25 cellular contexts compared by ENCODE assay signal in genomic region chr22:30351226-30351625, GRCh38. TPM values are rescaled to one million over a fixed set of nuclear protein-coding genes. Genes with fewer than 3 reads are reported as not detected.
A peak's percentile ranks its signal among the peaks of the same experiment; 100 is the strongest.
DNase-seq lines count a peak whose midpoint lies in the region; ATAC-seq and TF ChIP-seq lines count a peak whose summit lies in the region.
"Had no signal": no experiment of that assay in that cellular context is flagged by ENCODE, and none has a peak within 500 bp of the region (broad histone marks: within the 10 kb centered on the region; RNA-seq: fewer than 3 reads in every experiment).

No MANE protein-coding gene starts in this region.

- TF ChIP-seq CTCF in BJ (IDR thresholded peaks at IDR 0.05; ENCODE audit: insufficient read depth, low read depth, low read length) (no peak), neural crest cell (conservative IDR thresholded peaks at IDR 0.05) (no peak)

- ATAC-seq in activated T-helper 17 cell treated with anti-CD3 and anti-CD28 coated beads, Interleukin-2, amount 50 U/mL, for 72 hours (replicated peaks) = no peak
- ATAC-seq: activated CD4-positive, CD25-positive, alpha-beta regulatory T cell treated with anti-CD3 and anti-CD28 coated beads, Interleukin-2, amount 50 U/mL, for 24 hours; activated naive CD4-positive, alpha-beta T cell treated with anti-CD3 and anti-CD28 coated beads, Interleukin-2, amount 50 U/mL, for 72 hours; left colon had no signal

- H3K27me3 Mint-ChIP-seq in CD8-positive, alpha-beta memory T cell = no peaks in the 10 kb centered on the region
- no peaks in the 10 kb centered on the region for H3K27me3 Mint-ChIP-seq in activated T-helper 17 cell treated with anti-CD3 and anti-CD28 coated beads, Interleukin-2, amount 50 U/mL, for 72 hours
- no peaks in the 10 kb centered on the region for H3K27me3 Mint-ChIP-seq in neural crest cell (ENCODE audit: low read depth)

- H3K9me3 ChIP-seq in CD8-positive, alpha-beta memory T cell (ENCODE audit: low read length) = no peaks in the 10 kb centered on the region
- H3K9me3 ChIP-seq in effector memory CD4-positive, alpha-beta T cell (ENCODE audit: control insufficient read depth, low read length) = no peaks in the 10 kb centered on the region
- H3K9me3 ChIP-seq: HAP-1, Peyer's patch, SJCRH30, thoracic aorta had no signal

- CTCF ChIA-PET in BJ (lab: Yijun Ruan, JAX) = interaction anchor here (1.2 kb wide), 1 partner anchor 88 kb away, joined by 4 read pairs; no protein-coding TSS in a partner anchor
- CTCF ChIA-PET in CD8-positive, alpha-beta memory T cell (lab: Charles Lee) = interaction anchor here (2.3 to 5.0 kb wide), 2 partner anchors 46 to 63 kb away, joined by 8 to 27 read pairs; partner anchors contain the start of gene CASTOR1

- H3K27ac Mint-ChIP-seq in CD8-positive, alpha-beta memory T cell = peak overlapping the region in 6 of 8 donors; percentile 11 to 58 (median 40)
- peak overlapping the region; percentile 81 for H3K27ac Mint-ChIP-seq in activated T-helper 17 cell treated with anti-CD3 and anti-CD28 coated beads, Interleukin-2, amount 50 U/mL, for 72 hours
- H3K27ac Mint-ChIP-seq in neural crest cell (ENCODE audit: unreplicated experiment) = no peak overlapping the region

- no peaks in the 10 kb centered on the region for H3K27me3 ChIP-seq in BJ (ENCODE audit: control insufficient read depth, insufficient read depth, low read length)
- H3K27me3 ChIP-seq in CD8-positive, alpha-beta memory T cell (ENCODE audit: insufficient read depth, low read length, poor library complexity, severe bottlenecking) = no peaks in the 10 kb centered on the region
- no peaks in the 10 kb centered on the region for H3K27me3 ChIP-seq in effector memory CD4-positive, alpha-beta T cell (replicated peaks; ENCODE audit: control insufficient read depth, insufficient read depth, low read length, poor library complexity, severe bottlenecking)
- H3K27me3 ChIP-seq: Peyer's patch, SJCRH30 had no signal

- peak; percentile 62 for DNase-seq in BJ (ENCODE audit: low read depth)
- DNase-seq in CD8-positive, alpha-beta memory T cell = no peak
- no peak for DNase-seq in neural crest cell (ENCODE audit: low read depth, low spot score)
- no peak for DNase-seq in stimulated activated CD4-positive, alpha-beta T cell treated with anti-CD3 and anti-CD28 coated beads, Interleukin-4, amount 100 ng/mL, for 1 hour
- no peak for DNase-seq in effector memory CD4-positive, alpha-beta T cell
- no peak for DNase-seq in central memory CD4-positive, alpha-beta T cell
- DNase-seq: AML-193; cerebellar nuclear complex; COR-L47; DMS79 treated with DMSO at 0.1 percent for 48 hours; erythroblast; left colon; mesendoderm; NCI-H1694; NCI-H524 treated with DMSO at 0.1 percent for 48 hours; occipital lobe; Peyer's patch; SJCRH30; small intestine; stimulated activated CD4-positive, alpha-beta T cell treated with anti-CD3 and anti-CD28 coated beads, Interleukin-1b, Interleukin-23, amount 100 ng/mL, for 48 hours had no signal

- peaks cover 62% of the 10 kb centered on the region for H3K4me1 ChIP-seq in CD8-positive, alpha-beta memory T cell (ENCODE audit: insufficient read depth, low read length)
- H3K4me1 ChIP-seq in effector memory CD4-positive, alpha-beta T cell (ENCODE audit: control insufficient read depth, insufficient read depth, low read length, poor library complexity, severe bottlenecking) = peaks cover 26% of the 10 kb centered on the region

- H3K27ac ChIP-seq in CD8-positive, alpha-beta memory T cell (ENCODE audit: low read depth, low read length) = no peak overlapping the region
- H3K27ac ChIP-seq in effector memory CD4-positive, alpha-beta T cell (ENCODE audit: insufficient read depth, low read length, poor library complexity, severe bottlenecking) = no peak overlapping the region
- H3K27ac ChIP-seq: Peyer's patch, SJCRH30, thoracic aorta had no signal

- H3K36me3 ChIP-seq in BJ (ENCODE audit: control insufficient read depth, insufficient read depth, low read length) = peaks cover 15% of the 10 kb centered on the region
- peaks cover 48% of the 10 kb centered on the region for H3K36me3 ChIP-seq in CD8-positive, alpha-beta memory T cell (ENCODE audit: insufficient read depth, low read length)
- H3K36me3 ChIP-seq in effector memory CD4-positive, alpha-beta T cell (ENCODE audit: control insufficient read depth, insufficient read depth, low read length) = peaks cover 67% of the 10 kb centered on the region

- H3K4me3 ChIP-seq in BJ (ENCODE audit: low read depth, low read length) = no peak overlapping the region
- H3K4me3 ChIP-seq in CD8-positive, alpha-beta memory T cell (ENCODE audit: low read length) = no peak overlapping the region
- no peak overlapping the region for H3K4me3 ChIP-seq in effector memory CD4-positive, alpha-beta T cell (ENCODE audit: insufficient read depth, low read depth, low read length, poor library complexity, severe bottlenecking)
- H3K4me3 ChIP-seq: HAP-1, Peyer's patch, SJCRH30, thoracic aorta had no signal

- no peaks in the 10 kb centered on the region for H3K9me3 Mint-ChIP-seq in CD8-positive, alpha-beta memory T cell
- H3K9me3 Mint-ChIP-seq in activated T-helper 17 cell treated with anti-CD3 and anti-CD28 coated beads, Interleukin-2, amount 50 U/mL, for 72 hours = no peaks in the 10 kb centered on the region
- no peaks in the 10 kb centered on the region for H3K9me3 Mint-ChIP-seq in neural crest cell
- H3K9me3 Mint-ChIP-seq: activated naive CD4-positive, alpha-beta T cell treated with anti-CD3 and anti-CD28 coated beads, Interleukin-2, amount 50 U/mL, for 72 hours had no signal

- peaks cover 6 to 87% (median 13%) of the 10 kb centered on the region in 3 donors for H3K36me3 Mint-ChIP-seq in CD8-positive, alpha-beta memory T cell
- peaks cover 100% of the 10 kb centered on the region for H3K36me3 Mint-ChIP-seq in activated T-helper 17 cell treated with anti-CD3 and anti-CD28 coated beads, Interleukin-2, amount 50 U/mL, for 72 hours (ENCODE audit: low read depth)
- peaks cover 15% of the 10 kb centered on the region for H3K36me3 Mint-ChIP-seq in neural crest cell (ENCODE audit: low read depth)

- H3K4me3 Mint-ChIP-seq in CD8-positive, alpha-beta memory T cell = no peak overlapping the region
- H3K4me3 Mint-ChIP-seq in activated T-helper 17 cell treated with anti-CD3 and anti-CD28 coated beads, Interleukin-2, amount 50 U/mL, for 72 hours = peak overlapping the region; percentile 82
- H3K4me3 Mint-ChIP-seq in neural crest cell = peak overlapping the region; percentile 38

- POLR2A ChIA-PET in BJ (lab: Charles Lee) = no interaction called here
- POLR2A ChIA-PET in CD8-positive, alpha-beta memory T cell (lab: Charles Lee) = no interaction called here

- peaks cover 66 to 93% (median 87%) of the 10 kb centered on the region in 3 donors for H3K4me1 Mint-ChIP-seq in CD8-positive, alpha-beta memory T cell
- peaks cover 51% of the 10 kb centered on the region for H3K4me1 Mint-ChIP-seq in activated T-helper 17 cell treated with anti-CD3 and anti-CD28 coated beads, Interleukin-2, amount 50 U/mL, for 72 hours
- H3K4me1 Mint-ChIP-seq in neural crest cell = peaks cover 24% of the 10 kb centered on the region

RNA-seq across cellular contexts. Expression of gene SF3A1, which starts 5.5 kb away (rescaled TPM):
- polyA plus RNA-seq in BJ (2011; rRNA removed) = 43.2 and 66.8 TPM in 2 replicates
- 80.0 and 131 TPM in 2 replicates for polyA minus RNA-seq in BJ (2011; rRNA and poly(A)+ RNA removed)
- 100 to 1,000 TPM; 235 to 241 TPM for total RNA-seq in CD8-positive, alpha-beta memory T cell
- polyA plus RNA-seq in CD8-positive, alpha-beta memory T cell = 139 TPM
- 100 to 1,000 TPM; 275 to 294 TPM for total RNA-seq in activated T-helper 17 cell treated with anti-CD3 and anti-CD28 coated beads, Interleukin-2, amount 50 U/mL, for 72 hours
- 252 and 265 TPM in 2 replicates for total RNA-seq in neural crest cell

RNA-seq across cellular contexts. Expression of gene CCDC157, which starts 5.6 kb away (rescaled TPM):
- 1.3 and 1.6 TPM in 2 replicates for polyA plus RNA-seq in BJ (2011; rRNA removed)
- 0.93 and 1.7 TPM in 2 replicates for polyA minus RNA-seq in BJ (2011; rRNA and poly(A)+ RNA removed)
- total RNA-seq in CD8-positive, alpha-beta memory T cell = 1 to 10 TPM; 2.7 to 2.9 TPM
- polyA plus RNA-seq in CD8-positive, alpha-beta memory T cell = 1.4 TPM
- total RNA-seq in activated T-helper 17 cell treated with anti-CD3 and anti-CD28 coated beads, Interleukin-2, amount 50 U/mL, for 72 hours = 1 to 10 TPM in 1 of 2 donors, under 1 TPM in 1; 0.50 to 2.5 TPM
- total RNA-seq in neural crest cell = 8.3 and 9.3 TPM in 2 replicates

RNA-seq across cellular contexts. Expression of gene TBC1D10A, which starts 24.5 kb away (rescaled TPM):
- polyA plus RNA-seq in BJ (2011; rRNA removed) = 13.6 and 22.1 TPM in 2 replicates
- polyA minus RNA-seq in BJ (2011; rRNA and poly(A)+ RNA removed) = 11.4 and 21.6 TPM in 2 replicates
- 10 to 100 TPM; 14.7 to 17.3 TPM for total RNA-seq in CD8-positive, alpha-beta memory T cell
- polyA plus RNA-seq in CD8-positive, alpha-beta memory T cell = 55.2 TPM
- total RNA-seq in activated T-helper 17 cell treated with anti-CD3 and anti-CD28 coated beads, Interleukin-2, amount 50 U/mL, for 72 hours = 10 to 100 TPM; 26.9 to 41.2 TPM
- 8.2 and 8.5 TPM in 2 replicates for total RNA-seq in neural crest cell

RNA-seq across cellular contexts. Expression of gene RNF215, which starts 36.0 kb away (rescaled TPM):
- polyA plus RNA-seq in BJ (2011; rRNA removed) = 11.1 and 15.8 TPM in 2 replicates
- polyA minus RNA-seq in BJ (2011; rRNA and poly(A)+ RNA removed) = 16.4 and 26.4 TPM in 2 replicates
- 1 to 10 TPM; 6.3 to 7.9 TPM for total RNA-seq in CD8-positive, alpha-beta memory T cell
- 0.22 TPM for polyA plus RNA-seq in CD8-positive, alpha-beta memory T cell
- 10 to 100 TPM; 10.7 to 18.4 TPM for total RNA-seq in activated T-helper 17 cell treated with anti-CD3 and anti-CD28 coated beads, Interleukin-2, amount 50 U/mL, for 72 hours
- 27.4 and 29.2 TPM in 2 replicates for total RNA-seq in neural crest cell

RNA-seq across cellular contexts. Expression of gene SEC14L2, which starts 45.6 kb away (rescaled TPM):
- polyA plus RNA-seq in BJ (2011; rRNA removed) = 20.1 and 22.8 TPM in 2 replicates
- polyA minus RNA-seq in BJ (2011; rRNA and poly(A)+ RNA removed) = 14.8 and 28.4 TPM in 2 replicates
- total RNA-seq in CD8-positive, alpha-beta memory T cell = 1 to 10 TPM; 4.4 to 4.9 TPM
- 4.6 TPM for polyA plus RNA-seq in CD8-positive, alpha-beta memory T cell
- 10 to 100 TPM; 11.3 to 52.8 TPM for total RNA-seq in activated T-helper 17 cell treated with anti-CD3 and anti-CD28 coated beads, Interleukin-2, amount 50 U/mL, for 72 hours
- 10.8 and 11.6 TPM in 2 replicates for total RNA-seq in neural crest cell

Comparison
In these comparisons a context has a peak if more than half of its experiments do, and no peak if none do; other contexts are left out.
1. H3K4me3 Mint-ChIP-seq: peak in activated T-helper 17 cell treated with anti-CD3 and anti-CD28 coated beads, Interleukin-2, amount 50 U/mL, for 72 hours (single experiment) and neural crest cell (single experiment); none in CD8-positive, alpha-beta memory T cell (0 of 7).